ENCODE assay signal across 8 cellular contexts in the genomic region with DNA sequence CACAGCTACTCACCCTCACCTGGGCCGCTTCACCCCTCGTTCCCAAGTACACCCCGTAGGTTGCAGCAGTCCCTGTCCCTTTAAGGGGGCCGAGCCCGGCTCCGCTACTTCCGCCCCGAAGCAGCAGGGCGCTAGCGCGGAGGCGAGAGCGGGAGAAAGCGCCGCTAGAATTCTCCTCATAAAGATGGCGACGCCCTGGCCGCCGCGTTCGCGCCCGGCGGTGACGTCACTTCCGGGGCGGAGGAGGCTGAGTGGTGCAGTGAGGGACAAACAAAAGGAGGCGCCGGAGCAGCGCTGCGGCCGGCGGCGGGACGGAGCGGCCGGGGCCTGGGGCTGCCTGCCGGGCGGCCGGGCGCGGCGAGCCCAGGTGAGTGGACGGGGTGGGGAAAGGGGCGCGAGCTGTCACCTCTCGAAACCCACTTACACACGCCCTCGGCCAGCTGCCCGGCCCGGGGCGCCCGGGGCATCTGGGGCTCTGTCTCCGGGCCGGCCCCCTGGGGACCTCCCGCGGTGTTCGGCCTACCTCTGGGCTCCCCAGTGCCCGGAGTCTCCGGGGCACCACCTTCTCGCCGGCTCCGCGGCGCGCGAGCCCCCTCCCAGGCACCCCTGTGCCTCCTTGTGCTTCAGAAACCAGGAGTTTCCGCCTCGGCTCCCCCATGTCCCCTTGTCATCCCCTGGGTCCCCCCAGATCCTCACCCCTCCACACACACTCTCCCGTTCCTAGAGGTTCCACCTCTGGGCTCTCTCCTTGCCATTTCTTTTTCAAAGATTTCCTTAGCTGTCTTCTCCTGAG. TPM values are rescaled to one million over a fixed set of nuclear protein-coding genes. Genes with fewer than 3 reads are reported as not detected.
DNase-seq lines count a peak whose midpoint lies in the region; ATAC-seq and TF ChIP-seq lines count a peak whose summit lies in the region.

A gene (minus strand): TSS at position 67 of the 793 bp plus-strand sequence. CDS start 36,545 bp downstream, outside the sequence.
A gene (plus strand): TSS at position 250 of the 793 bp plus-strand sequence. CDS start 25,032 bp downstream, outside the sequence.

- H3K9me3 ChIP-seq in neuronal stem cell (replicated peaks in 1 of 2; ENCODE audit: control insufficient read depth in 2 of 2, insufficient read depth in 1 of 2, low read depth in 1 of 2, low read length in 2 of 2), result peaks cover 0 to 2% of the 10 kb centered on the region in 2 donors
- no peaks in the 10 kb centered on the region for H3K9me3 ChIP-seq in subcutaneous abdominal adipose tissue (ENCODE audit: control insufficient read depth in 5 of 5, low read length in 5 of 5)

- no peak within 1 kb of the TSS for H4K8ac ChIP-seq in neuronal stem cell (ENCODE audit: low read depth, low read length)

- H3K4me3 ChIP-seq in GM06990 (replicated peaks; ENCODE audit: low read depth, low read length) (peak within 1 kb of the TSS; percentile 93), NB4 (ENCODE audit: low read depth, low read length) (peak within 1 kb of the TSS; percentile 89), neuronal stem cell (ENCODE audit: low read length in 2 of 2) (peak within 1 kb of the TSS; percentile 93 to 97), subcutaneous abdominal adipose tissue (ENCODE audit: low read depth in 1 of 5, low read length in 5 of 5) (peak within 1 kb of the TSS; percentile 76 to 94 (median 88))

- H3K27ac ChIP-seq in neuronal stem cell (replicated peaks; ENCODE audit: low read length), result peak within 1 kb of the TSS; percentile 69
- H3K27ac ChIP-seq in subcutaneous abdominal adipose tissue (ENCODE audit: low read depth, low read length), result peak within 1 kb of the TSS; percentile 84

- H4K91ac ChIP-seq in neuronal stem cell (ENCODE audit: low read depth, low read length, poor library complexity), result no peak within 1 kb of the TSS

- no peak within 1 kb of the TSS for H2BK15ac ChIP-seq in neuronal stem cell (ENCODE audit: low read length)

- H3K9ac ChIP-seq in neuronal stem cell (ENCODE audit: low read depth, low read length, poor library complexity) (peak within 1 kb of the TSS; percentile 95), subcutaneous abdominal adipose tissue (ENCODE audit: low read length in 5 of 5) (peak within 1 kb of the TSS; percentile 83 to 95 (median 87))

- TF ChIP-seq CTCF in GM06990 (IDR thresholded peaks at IDR 0.05; ENCODE audit: insufficient read depth, low read length, poor library complexity, severe bottlenecking), result peak; percentile 15
- TF ChIP-seq CTCF in NB4 (IDR thresholded peaks at IDR 0.05; ENCODE audit: low read depth, low read length), result no peak

- peak within 1 kb of the TSS; percentile 74 for H3K4me2 ChIP-seq in neuronal stem cell (ENCODE audit: insufficient read depth, low read length, poor library complexity, severe bottlenecking)

- H2BK5ac ChIP-seq in neuronal stem cell (ENCODE audit: low read length), result peak within 1 kb of the TSS; percentile 45

- intact Hi-C loops in activated naive CD4-positive, alpha-beta T cell treated with anti-CD3 and anti-CD28 coated beads for 36 hours (cut with micrococcal nuclease), result loop anchor here (1.0 to 5.0 kb wide), 6 partner anchors 20 to 193 kb away; a partner anchor contains a TSS

- H3K18ac ChIP-seq in neuronal stem cell (ENCODE audit: low read length), result peak within 1 kb of the TSS; percentile 92

- H2AFZ ChIP-seq in neuronal stem cell (ENCODE audit: low read length), result peak within 1 kb of the TSS; percentile 97

- H3K4me1 ChIP-seq in neuronal stem cell (ENCODE audit: control insufficient read depth in 2 of 2, insufficient read depth in 1 of 2, low read depth in 1 of 2, low read length in 2 of 2), result peaks cover 2 to 7% of the 10 kb centered on the region in 2 donors
- peaks cover 16 to 69% (median 55%) of the 10 kb centered on the region in 5 donors for H3K4me1 ChIP-seq in subcutaneous abdominal adipose tissue (ENCODE audit: control insufficient read depth in 5 of 5, insufficient read depth in 5 of 5, low read length in 5 of 5)

- H2BK12ac ChIP-seq in neuronal stem cell (ENCODE audit: low read length), result no peak within 1 kb of the TSS

- peak; percentile 99 for DNase-seq in GM06990 (ENCODE audit: extremely low read depth, insufficient read length)
- DNase-seq in NB4 (ENCODE audit: low read depth), result peak; percentile 97
- DNase-seq in SK-N-DZ (ENCODE audit: low spot score), result peak; percentile 96
- DNase-seq in activated naive CD4-positive, alpha-beta T cell treated with anti-CD3 and anti-CD28 coated beads for 36 hours, result peak; percentile 98
- DNase-seq in foreskin melanocyte, result peak; percentile 96
- DNase-seq in neuronal stem cell (ENCODE audit: low spot score), result peak; percentile 97

- no peaks in the 10 kb centered on the region for H3K27me3 ChIP-seq in GM06990 (replicated peaks; ENCODE audit: control insufficient read depth, insufficient read depth, low read length)
- no peaks in the 10 kb centered on the region for H3K27me3 ChIP-seq in neuronal stem cell (ENCODE audit: control insufficient read depth in 3 of 3, insufficient read depth in 3 of 3, low read depth in 1 of 3, low read length in 3 of 3)
- H3K27me3 ChIP-seq in subcutaneous abdominal adipose tissue (ENCODE audit: control insufficient read depth in 5 of 5, insufficient read depth in 4 of 5, low read length in 5 of 5), result no peaks in the 10 kb centered on the region

- H3K4me3 Mint-ChIP-seq in activated naive CD4-positive, alpha-beta T cell treated with anti-CD3 and anti-CD28 coated beads for 36 hours, result peak within 1 kb of the TSS; percentile 96

- ATAC-seq in HG02571 (IDR thresholded peaks at IDR 0.05; ENCODE audit: unreplicated experiment), result peak; percentile 76

- no peak within 1 kb of the TSS for H2BK120ac ChIP-seq in neuronal stem cell (ENCODE audit: low read depth, low read length)

- H3K9me3 Mint-ChIP-seq in activated naive CD4-positive, alpha-beta T cell treated with anti-CD3 and anti-CD28 coated beads for 36 hours, result no peaks in the 10 kb centered on the region

- CTCF ChIA-PET in activated naive CD4-positive, alpha-beta T cell treated with anti-CD3 and anti-CD28 coated beads for 36 hours (lab: Charles Lee), result interaction anchor here (1.2 to 4.2 kb wide), 2 partner anchors 18 to 46 kb away, joined by 3 to 27 read pairs; no protein-coding TSS in a partner anchor

- H3K36me3 ChIP-seq in GM06990 (ENCODE audit: control insufficient read depth, insufficient read depth, low read length) (peaks cover 2% of the 10 kb centered on the region), neuronal stem cell (replicated peaks in 1 of 2; ENCODE audit: control insufficient read depth in 2 of 2, insufficient read depth in 2 of 2, low read length in 2 of 2) (peaks cover 12 to 24% of the 10 kb centered on the region in 2 donors), subcutaneous abdominal adipose tissue (ENCODE audit: control insufficient read depth in 5 of 5, insufficient read depth in 5 of 5, low read length in 5 of 5) (peaks cover 0 to 19% (median 15%) of the 10 kb centered on the region in 5 donors)

- no peaks in the 10 kb centered on the region for H3K27me3 Mint-ChIP-seq in activated naive CD4-positive, alpha-beta T cell treated with anti-CD3 and anti-CD28 coated beads for 36 hours (ENCODE audit: low read depth)

- H3K4ac ChIP-seq in neuronal stem cell (ENCODE audit: low read length), result no peak within 1 kb of the TSS

- H3K23ac ChIP-seq in neuronal stem cell (ENCODE audit: low read depth, low read length, poor library complexity), result peak within 1 kb of the TSS; percentile 76

- H3K4me1 Mint-ChIP-seq in activated naive CD4-positive, alpha-beta T cell treated with anti-CD3 and anti-CD28 coated beads for 36 hours (ENCODE audit: low read depth), result peaks cover 50% of the 10 kb centered on the region

- H3K79me1 ChIP-seq in neuronal stem cell (ENCODE audit: low read depth, low read length), result peaks cover 11% of the 10 kb centered on the region

- no peak within 1 kb of the TSS for H3K14ac ChIP-seq in neuronal stem cell (ENCODE audit: low read length)

- H3K36me3 Mint-ChIP-seq in activated naive CD4-positive, alpha-beta T cell treated with anti-CD3 and anti-CD28 coated beads for 36 hours (ENCODE audit: low read depth), result peaks cover 10% of the 10 kb centered on the region

- TF ChIP-seq POLR2A in NB4 (IDR thresholded peaks at IDR 0.05; ENCODE audit: extremely low read depth, insufficient read length), result peak; percentile 69

- H2AK5ac ChIP-seq in neuronal stem cell (ENCODE audit: low read depth, low read length), result no peak within 1 kb of the TSS

- peak within 1 kb of the TSS; percentile 94 for H3K27ac Mint-ChIP-seq in activated naive CD4-positive, alpha-beta T cell treated with anti-CD3 and anti-CD28 coated beads for 36 hours

- no CpG with 5 or more reads among the region's 70 CpGs for WGBS in neuronal stem cell (ENCODE audit: extremely low coverage in 2 of 2, insufficient read length in 2 of 2, insufficient replicate concordance in 1 of 2), 2 donors

RNA-seq across cellular contexts. Expression of the first gene that starts in this region (rescaled TPM):
- polyA plus RNA-seq in SK-N-DZ (2014; cell fraction: cytosol; rRNA removed), result 45.3 and 47.4 TPM in 2 replicates
- 103 and 114 TPM in 2 replicates for polyA plus RNA-seq in SK-N-DZ (2014; cell fraction: nucleus; rRNA removed)
- total RNA-seq in activated naive CD4-positive, alpha-beta T cell treated with anti-CD3 and anti-CD28 coated beads for 36 hours, result 10 to 100 TPM; 29.6 to 33.6 TPM
- polyA plus RNA-seq in neuronal stem cell (2013, experiment 1 of 2), result 19.9 TPM
- 19.3 TPM for polyA plus RNA-seq in neuronal stem cell (2013, experiment 2 of 2)

RNA-seq across cellular contexts. Expression of the second gene that starts in this region (rescaled TPM):
- 35.5 and 44.0 TPM in 2 replicates for polyA plus RNA-seq in SK-N-DZ (2014; cell fraction: cytosol; rRNA removed)
- polyA plus RNA-seq in SK-N-DZ (2014; cell fraction: nucleus; rRNA removed), result 21.8 and 23.4 TPM in 2 replicates
- 10 to 100 TPM; 13.1 to 13.2 TPM for total RNA-seq in activated naive CD4-positive, alpha-beta T cell treated with anti-CD3 and anti-CD28 coated beads for 36 hours
- polyA plus RNA-seq in neuronal stem cell (2013, experiment 1 of 2), result 28.5 TPM
- 29.6 TPM for polyA plus RNA-seq in neuronal stem cell (2013, experiment 2 of 2)

Comparison
In these comparisons a context has a peak if more than half of its experiments do, and no peak if none do; other contexts are left out.
1. Peak in every context shown above with its lines: DNase-seq, ATAC-seq, H3K4me3 ChIP-seq and H3K27ac ChIP-seq.